Comparison of ENCODE assay signal across 15 cellular contexts in genomic region chr16:2243031-2243528, GRCh38. TPM values are rescaled to one million over a fixed set of nuclear protein-coding genes. Genes with fewer than 3 reads are reported as not detected.
DNase-seq lines count a peak whose midpoint lies in the region; TF ChIP-seq lines count a peak whose summit lies in the region.
"Had no signal": no experiment of that assay in that cellular context is flagged by ENCODE, and none has a peak within 500 bp of the region (broad histone marks: within the 10 kb centered on the region; RNA-seq: fewer than 3 reads in every experiment).

No MANE protein-coding gene starts in this region.

- no peak overlapping the region for H2AFZ ChIP-seq in PC-9

- BruUV-seq in PC-9 (replicated peaks; lab: Mats Ljungman, UMichigan) = no TSS peak

- H4K20me1 ChIP-seq in PC-9 (ENCODE audit: insufficient read depth) = peaks cover 35% of the 10 kb centered on the region

- H3K27me3 ChIP-seq in PC-9 (ENCODE audit: insufficient read depth, low read depth) = no peaks in the 10 kb centered on the region
- H3K27me3 ChIP-seq: Peyer's patch had no signal

- H3K9me2 ChIP-seq in PC-9 (ENCODE audit: insufficient read depth) = no peaks in the 10 kb centered on the region

- peaks cover 11% of the 10 kb centered on the region; the same call in 1 of the 2 replicates for H3K79me2 ChIP-seq in PC-9 (ENCODE audit: low read depth)

- DNase-seq in NCI-H82 (lab: John Stamatoyannopoulos, UW) (peak; percentile 29), NCI-H82 treated with DMSO at 0.1 percent for 48 hours (lab: John Stamatoyannopoulos, UW; ENCODE audit: unreplicated experiment) (no peak), PC-9 (no peak), iPS-NIHi11 (ENCODE audit: low spot score) (peak; percentile 60), SW480 (ENCODE audit: low spot score) (no peak), AG08395 (ENCODE audit: low spot score) (no peak)
- DNase-seq: activated naive CD4-positive, alpha-beta T cell treated with Interleukin-2 at 50 U/mL for 16 hours; DND-41; foreskin fibroblast; left cardiac atrium; NCI-H69; nucleus accumbens; Peyer's patch; sigmoid colon; stimulated activated CD4-positive, alpha-beta T cell treated with anti-CD3 and anti-CD28 coated beads, Interleukin-1b, Interleukin-23, amount 100 ng/mL, for 48 hours had no signal

- H3K4me1 ChIP-seq in PC-9 (replicated peaks; ENCODE audit: insufficient read depth) = no peaks in the 10 kb centered on the region
- H3K4me1 ChIP-seq: Peyer's patch had no signal

- TF ChIP-seq CTCF in PC-9 (conservative IDR thresholded peaks at IDR 0.05) = 0 out of 2 replicates have a peak, but pooled peaks have one; percentile 17

- H3K4me3 ChIP-seq in PC-9 = no peak overlapping the region
- H3K4me3 ChIP-seq: Peyer's patch, sigmoid colon had no signal

- intact Hi-C loops in PC-9 (cut with micrococcal nuclease; ENCODE audit: unreplicated experiment) = no loop called here

- H3K9me3 ChIP-seq in PC-9 (ENCODE audit: insufficient read depth, low read depth) = no peaks in the 10 kb centered on the region
- H3K9me3 ChIP-seq: Peyer's patch, sigmoid colon had no signal

- H3K27ac ChIP-seq in PC-9 = no peak overlapping the region
- H3K27ac ChIP-seq: Peyer's patch, sigmoid colon had no signal

- CTCF ChIA-PET in PC-9 (lab: Charles Lee) = no interaction called here

- H3F3A ChIP-seq in PC-9 (ENCODE audit: insufficient read depth, low read depth) = peaks cover 28% of the 10 kb centered on the region

- no peaks in the 10 kb centered on the region; the same call in none of the 2 replicates for H3K36me3 ChIP-seq in PC-9 (ENCODE audit: low read depth)

- POLR2A ChIA-PET in PC-9 (lab: Charles Lee; ENCODE audit: unreplicated experiment) = interaction anchor here (0.6 kb wide), 1 partner anchor 308 kb away, joined by 10 read pairs; no protein-coding TSS in a partner anchor

- H3K4me2 ChIP-seq in PC-9 = no peak overlapping the region

RNA-seq across cellular contexts. Expression of gene DNASE1L2, which starts 6.8 kb away (rescaled TPM):
- 6.0 and 7.3 TPM in 2 replicates for total RNA-seq in PC-9 (2021)

RNA-seq across cellular contexts. Expression of gene ECI1, which starts 8.3 kb away (rescaled TPM):
- 131 and 216 TPM in 2 replicates for total RNA-seq in PC-9 (2021)

RNA-seq across cellular contexts. Expression of gene E4F1, which starts 19.7 kb away (rescaled TPM):
- 38.8 and 41.1 TPM in 2 replicates for total RNA-seq in PC-9 (2021)

RNA-seq across cellular contexts. Expression of gene RNPS1, which starts 24.8 kb away (rescaled TPM):
- 229 and 250 TPM in 2 replicates for total RNA-seq in PC-9 (2021)

RNA-seq across cellular contexts. Expression of gene PGP, which starts 28.4 kb away (rescaled TPM):
- total RNA-seq in PC-9 (2021) = 20.2 and 23.4 TPM in 2 replicates

Comparison
In these comparisons a context has a peak if more than half of its experiments do, and no peak if none do; other contexts are left out.
1. DNase-seq: peak in NCI-H82 (single experiment) and iPS-NIHi11 (single experiment); none in NCI-H82 treated with DMSO at 0.1 percent for 48 hours (single experiment), PC-9 (0 of 2), SW480 (single experiment) and AG08395 (single experiment).